8 cellular contexts compared by ENCODE assay signal in the genomic region with DNA sequence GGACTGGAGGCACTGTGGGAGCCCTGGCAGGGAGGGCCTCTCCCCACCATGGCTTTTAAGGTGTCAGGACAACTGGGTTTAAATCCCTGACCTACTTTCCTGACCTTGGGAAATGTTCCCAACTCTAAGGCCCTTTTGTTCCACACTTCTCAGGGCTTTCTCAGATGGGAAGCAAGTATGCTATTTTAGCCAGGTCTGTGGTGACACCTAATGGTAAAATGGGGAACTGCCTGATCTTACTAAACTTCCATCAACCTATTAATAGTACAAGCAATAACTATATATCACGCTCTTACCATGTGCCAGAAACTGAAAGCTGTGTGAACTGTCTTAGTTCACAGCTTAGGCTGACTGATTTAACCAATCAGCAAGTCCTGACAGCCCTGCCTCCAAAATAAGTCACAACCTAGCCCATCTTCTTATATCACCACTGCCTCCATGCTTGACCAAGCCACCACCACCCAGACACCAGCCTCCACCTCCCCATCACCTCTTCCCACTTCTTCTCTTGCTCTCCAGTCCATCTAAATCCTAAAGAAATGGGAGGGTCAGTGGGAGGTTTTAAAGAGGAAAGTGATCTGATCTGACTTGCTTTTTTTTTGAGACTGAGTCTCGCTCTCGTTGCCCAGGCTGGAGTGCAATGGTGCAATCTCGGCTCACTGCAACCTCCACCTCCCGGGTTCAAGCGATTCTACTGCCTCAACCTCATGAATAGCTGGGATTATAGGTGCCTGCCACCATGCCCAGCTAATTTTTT. TPM values are rescaled to one million over a fixed set of nuclear protein-coding genes. Genes with fewer than 3 reads are reported as not detected.
DNase-seq lines count a peak whose midpoint lies in the region; ATAC-seq, FAIRE-seq and TF ChIP-seq lines count a peak whose summit lies in the region.

No MANE protein-coding gene starts in this region.

- ATAC-seq in GM21515 (IDR thresholded peaks at IDR 0.05; ENCODE audit: unreplicated experiment) (peak; percentile 71), natural killer cell (peak; percentile 96 to 98 (median 98)), HG02642 (IDR thresholded peaks at IDR 0.05; ENCODE audit: poor library complexity, unreplicated experiment) (no peak)
- peak; percentile 76 for ATAC-seq in activated CD8-positive, alpha-beta memory T cell treated with anti-CD3 and anti-CD28 coated beads, Interleukin-2, amount 10 ng/mL, durations not matched to agents 7 days and 5 days

- no peaks in the 10 kb centered on the region for H3K9me3 Mint-ChIP-seq in activated CD8-positive, alpha-beta memory T cell treated with anti-CD3 and anti-CD28 coated beads, Interleukin-2, amount 10 ng/mL, durations not matched to agents 7 days and 5 days (ENCODE audit: low read depth)
- H3K9me3 Mint-ChIP-seq in natural killer cell: no peaks in the 10 kb centered on the region

- peaks cover 12% of the 10 kb centered on the region for H3K27me3 Mint-ChIP-seq in activated CD8-positive, alpha-beta memory T cell treated with anti-CD3 and anti-CD28 coated beads, Interleukin-2, amount 10 ng/mL, durations not matched to agents 7 days and 5 days
- H3K27me3 Mint-ChIP-seq in natural killer cell (ENCODE audit: low read depth in 2 of 2): peaks cover 10 to 12% of the 10 kb centered on the region in 2 donors

- peak; percentile 77 for TF ChIP-seq CTCF in natural killer cell (IDR thresholded peaks at IDR 0.05)

- no peak overlapping the region for H3K4me3 Mint-ChIP-seq in activated CD8-positive, alpha-beta memory T cell treated with anti-CD3 and anti-CD28 coated beads, Interleukin-2, amount 10 ng/mL, durations not matched to agents 7 days and 5 days
- no peak overlapping the region for H3K4me3 Mint-ChIP-seq in natural killer cell

- no peak overlapping the region for H3K27ac Mint-ChIP-seq in activated CD8-positive, alpha-beta memory T cell treated with anti-CD3 and anti-CD28 coated beads, Interleukin-2, amount 10 ng/mL, durations not matched to agents 7 days and 5 days
- H3K27ac Mint-ChIP-seq in natural killer cell: no peak overlapping the region

- intact Hi-C loops in natural killer cell (cut with micrococcal nuclease): loop anchor here (1.0 to 5.0 kb wide), 6 partner anchors 150 to 527 kb away; partner anchors contain the start of gene MANBAL

- peak; percentile 72 for FAIRE-seq in HTR-8/SVneo (lab: Jason Lieb, UNC)

- H3K4me1 Mint-ChIP-seq in activated CD8-positive, alpha-beta memory T cell treated with anti-CD3 and anti-CD28 coated beads, Interleukin-2, amount 10 ng/mL, durations not matched to agents 7 days and 5 days: peaks cover 10% of the 10 kb centered on the region
- peaks cover 6% of the 10 kb centered on the region in 2 donors for H3K4me1 Mint-ChIP-seq in natural killer cell

- CTCF ChIA-PET in activated CD8-positive, alpha-beta memory T cell treated with anti-CD3 and anti-CD28 coated beads, Interleukin-2, amount 10 ng/mL, durations not matched to agents 7 days and 5 days (lab: Charles Lee): interaction anchor here (0.7 to 4.8 kb wide), 16 partner anchors 15 to 343 kb away, joined by 3 to 36 read pairs (median 4); no protein-coding TSS in a partner anchor

- no peaks in the 10 kb centered on the region for H3K36me3 Mint-ChIP-seq in activated CD8-positive, alpha-beta memory T cell treated with anti-CD3 and anti-CD28 coated beads, Interleukin-2, amount 10 ng/mL, durations not matched to agents 7 days and 5 days
- H3K36me3 Mint-ChIP-seq in natural killer cell: no peaks in the 10 kb centered on the region

- DNase-seq in DMS53 (lab: John Stamatoyannopoulos, UW) (peak; percentile 87), HTR-8/SVneo (ENCODE audit: insufficient read length, low spot score) (peak; percentile 80), NCI-H82 (lab: John Stamatoyannopoulos, UW) (peak; percentile 92), fibroblast of gingiva (ENCODE audit: low read depth) (peak; percentile 70), natural killer cell (no peak)
- DNase-seq in activated CD8-positive, alpha-beta memory T cell treated with anti-CD3 and anti-CD28 coated beads, Interleukin-2, amount 10 ng/mL, durations not matched to agents 7 days and 5 days: peak; percentile 50

RNA-seq across cellular contexts. Expression of gene BLCAP, which starts 6.9 kb away (rescaled TPM):
- 10 to 100 TPM; 32.0 to 36.3 TPM for total RNA-seq in activated CD8-positive, alpha-beta memory T cell treated with anti-CD3 and anti-CD28 coated beads, Interleukin-2, amount 10 ng/mL, durations not matched to agents 7 days and 5 days
- total RNA-seq in natural killer cell: 10 to 100 TPM; 60.4 to 80.1 (median 77.9) TPM

RNA-seq across cellular contexts. Expression of gene NNAT, which starts 13.5 kb away (rescaled TPM):
- not detected for total RNA-seq in activated CD8-positive, alpha-beta memory T cell treated with anti-CD3 and anti-CD28 coated beads, Interleukin-2, amount 10 ng/mL, durations not matched to agents 7 days and 5 days
- not detected for total RNA-seq in natural killer cell
